In genomic region chr9:96050876-96051185, GRCh38 we compare ENCODE assay signal across 30 cellular contexts.
"Had no signal": no experiment of that assay in that cellular context is flagged by ENCODE, and none has a peak within 500 bp of the region (broad histone marks: within the 10 kb centered on the region; RNA-seq: fewer than 3 reads in every experiment).

No MANE protein-coding gene starts in this region.

- H3K4me3 ChIP-seq: heart left ventricle, left lung, lung, neural progenitor cell, ovary, prostate gland, skin epidermis, suprapubic skin, thoracic aorta, tibial artery, upper lobe of right lung had no signal

- H2AFZ ChIP-seq: neural progenitor cell had no signal

- H3K27ac ChIP-seq: heart left ventricle, left lung, neural progenitor cell, ovary, suprapubic skin, thoracic aorta, upper lobe of right lung had no signal

- H3K4me3 Mint-ChIP-seq: immature natural killer cell; mesothelial cell of epicardium; natural killer cell; nephron progenitor cell; neural progenitor cell; stimulated activated naive B cell treated with anti-CD40 and anti-IgM and Interleukin-4, amounts not matched to agents 10 μg/mL and 1 μg/mL and 100 μg/mL, for 72 hours; stimulated activated naive CD8-positive, alpha-beta T cell treated with anti-CD3 and anti-CD28 coated beads, Interleukin-15, Interleukin-2, amounts not matched to agents 100 ng/mL and 50 ng/mL, for 24 hours had no signal

- ATAC-seq: heart left ventricle; left colon; left lung; natural killer cell; right cardiac atrium; sciatic nerve; stimulated activated naive B cell treated with anti-CD40 and anti-IgM and Interleukin-4, amounts not matched to agents 10 μg/mL and 1 μg/mL and 100 μg/mL, for 72 hours; upper lobe of right lung had no signal

- DNase-seq: heart left ventricle; hypothalamus; immature natural killer cell; kidney; left colon; mesendoderm; naive B cell; natural killer cell; nephron progenitor cell; ovary; retina; right cardiac atrium; stimulated activated CD4-positive, alpha-beta T cell treated with anti-CD3 and anti-CD28 coated beads, Interleukin-1b, Interleukin-23, amount 100 ng/mL, for 48 hours; stimulated activated CD4-positive, alpha-beta T cell treated with anti-CD3 and anti-CD28 coated beads, Interleukin-2, amount 100 ng/mL, for 48 hours; stimulated activated CD4-positive, alpha-beta T cell treated with anti-CD3 and anti-CD28 coated beads, Interleukin-4, amount 100 ng/mL, for 4 hours; stimulated activated CD8-positive, alpha-beta memory T cell treated with anti-CD3 and anti-CD28 coated beads, Interleukin-4, amount 100 ng/mL, for 48 hours; stimulated activated naive B cell treated with anti-CD40 and anti-IgM and Interleukin-4, amounts not matched to agents 10 μg/mL and 1 μg/mL and 100 μg/mL, for 72 hours; tibial artery; trophoblast cell; upper lobe of right lung had no signal

- H3K4me1 ChIP-seq: left lung, upper lobe of right lung had no signal

- H3K36me3 ChIP-seq: heart left ventricle, left lung, neural progenitor cell, ovary, prostate gland, suprapubic skin, thoracic aorta, tibial artery, upper lobe of right lung had no signal

- H3K27me3 ChIP-seq: neural progenitor cell, ovary, suprapubic skin, tibial artery, upper lobe of right lung had no signal

- H3K9ac ChIP-seq: neural progenitor cell had no signal

- H3K36me3 Mint-ChIP-seq: natural killer cell; stimulated activated naive B cell treated with anti-CD40 and anti-IgM and Interleukin-4, amounts not matched to agents 10 μg/mL and 1 μg/mL and 100 μg/mL, for 72 hours had no signal

- H3K9me3 ChIP-seq: heart left ventricle, left lung, ovary, prostate gland, suprapubic skin, thoracic aorta, tibial artery, upper lobe of right lung had no signal

- H3K27ac Mint-ChIP-seq: mesothelial cell of epicardium; naive B cell; natural killer cell; stimulated activated naive B cell treated with anti-CD40 and anti-IgM and Interleukin-4, amounts not matched to agents 10 μg/mL and 1 μg/mL and 100 μg/mL, for 72 hours; stimulated activated naive CD8-positive, alpha-beta T cell treated with anti-CD3 and anti-CD28 coated beads, Interleukin-15, Interleukin-2, amounts not matched to agents 100 ng/mL and 50 ng/mL, for 24 hours had no signal

- H3K4me2 ChIP-seq: neural progenitor cell had no signal

- H3K9me3 Mint-ChIP-seq: natural killer cell had no signal

- H3K4me1 Mint-ChIP-seq: naive B cell had no signal
